Comparison of ENCODE assay signal across 27 cellular contexts in genomic region chr7:42027521-42027920, GRCh38.
"Had no signal": no experiment of that assay in that cellular context is flagged by ENCODE, and none has a peak within 500 bp of the region (broad histone marks: within the 10 kb centered on the region; RNA-seq: fewer than 3 reads in every experiment).

No MANE protein-coding gene starts in this region.

- H3K27ac ChIP-seq: left lung, lower lobe of right lung, neural progenitor cell, neutrophil, right atrium auricular region, right lobe of liver, tibial nerve, uterus had no signal

- H2AFZ ChIP-seq: neural progenitor cell had no signal

- H3K4me1 Mint-ChIP-seq: naive thymus-derived CD8-positive, alpha-beta T cell; stimulated activated memory B cell treated with anti-CD40 and anti-IgM and Interleukin-4, amounts not matched to agents 10 μg/mL and 1 μg/mL and 100 μg/mL, for 72 hours; stimulated activated naive CD8-positive, alpha-beta T cell treated with anti-CD3 and anti-CD28 coated beads, Interleukin-15, amount 100 ng/mL, for 72 hours had no signal

- H3K9me3 Mint-ChIP-seq: naive thymus-derived CD8-positive, alpha-beta T cell; nephron; neural progenitor cell; stimulated activated memory B cell treated with anti-CD40 and anti-IgM and Interleukin-4, amounts not matched to agents 10 μg/mL and 1 μg/mL and 100 μg/mL, for 72 hours; stimulated activated naive CD8-positive, alpha-beta T cell treated with anti-CD3 and anti-CD28 coated beads, Interleukin-15, amount 100 ng/mL, for 72 hours; type B pancreatic cell had no signal

- H3K9ac ChIP-seq: neural progenitor cell had no signal

- H3K27me3 ChIP-seq: left lung, neural progenitor cell, right atrium auricular region, right lobe of liver, tibial nerve, uterus had no signal

- H3K4me3 ChIP-seq: left lung, lower lobe of right lung, neural progenitor cell, right atrium auricular region, right lobe of liver, smooth muscle cell, tibial nerve, uterus had no signal

- H3K36me3 Mint-ChIP-seq: naive thymus-derived CD8-positive, alpha-beta T cell; stimulated activated memory B cell treated with anti-CD40 and anti-IgM and Interleukin-4, amounts not matched to agents 10 μg/mL and 1 μg/mL and 100 μg/mL, for 72 hours had no signal

- H3K36me3 ChIP-seq: neutrophil, right atrium auricular region, right lobe of liver, uterus had no signal

- H3K4me2 ChIP-seq: neural progenitor cell, smooth muscle cell had no signal

- H3K9me3 ChIP-seq: left lung, lower lobe of right lung, neutrophil, right atrium auricular region, right lobe of liver, tibial nerve, uterus had no signal

- H3K4me1 ChIP-seq: left lung, lower lobe of right lung, right atrium auricular region, right lobe of liver, uterus had no signal

- ATAC-seq: left cardiac atrium; left lung; lower lobe of right lung; naive thymus-derived CD8-positive, alpha-beta T cell; right lobe of liver; stimulated activated memory B cell treated with anti-CD40 and anti-IgM and Interleukin-4, amounts not matched to agents 10 μg/mL and 1 μg/mL and 100 μg/mL, for 72 hours; stimulated activated naive CD8-positive, alpha-beta T cell treated with anti-CD3 and anti-CD28 coated beads, Interleukin-15, amount 100 ng/mL, for 72 hours had no signal

- DNase-seq: hypothalamus; kidney glomerular epithelial cell; left cardiac atrium; left lung; lower lobe of right lung; mammary epithelial cell; mesenchymal stem cell; naive thymus-derived CD8-positive, alpha-beta T cell; occipital lobe; right lobe of liver; stimulated activated CD4-positive, alpha-beta T cell treated with anti-CD3 and anti-CD28 coated beads, Interleukin-1b, Interleukin-23, amount 100 ng/mL, for 48 hours; stimulated activated CD4-positive, alpha-beta T cell treated with anti-CD3 and anti-CD28 coated beads, Interleukin-2, amount 100 ng/mL, for 48 hours; stimulated activated CD4-positive, alpha-beta T cell treated with anti-CD3 and anti-CD28 coated beads, Interleukin-4, amount 100 ng/mL, for 4 hours; stimulated activated CD8-positive, alpha-beta memory T cell treated with anti-CD3 and anti-CD28 coated beads, Interleukin-4, amount 100 ng/mL, for 48 hours; stimulated activated naive CD4-positive, alpha-beta T cell treated with Interleukin-2 at 50 U/mL for 16 hours; stimulated activated naive CD8-positive, alpha-beta T cell treated with anti-CD3 and anti-CD28 coated beads, Interleukin-15, amount 100 ng/mL, for 72 hours; substantia nigra; uterus had no signal

- H3K27me3 Mint-ChIP-seq: type B pancreatic cell had no signal

- H3K4me3 Mint-ChIP-seq: naive thymus-derived CD8-positive, alpha-beta T cell; nephron; stimulated activated memory B cell treated with anti-CD40 and anti-IgM and Interleukin-4, amounts not matched to agents 10 μg/mL and 1 μg/mL and 100 μg/mL, for 72 hours; stimulated activated naive CD8-positive, alpha-beta T cell treated with anti-CD3 and anti-CD28 coated beads, Interleukin-15, amount 100 ng/mL, for 72 hours; type B pancreatic cell had no signal

- H3K27ac Mint-ChIP-seq: naive thymus-derived CD8-positive, alpha-beta T cell; nephron; progenitor cell of endocrine pancreas; stimulated activated memory B cell treated with anti-CD40 and anti-IgM and Interleukin-4, amounts not matched to agents 10 μg/mL and 1 μg/mL and 100 μg/mL, for 72 hours; stimulated activated naive CD8-positive, alpha-beta T cell treated with anti-CD3 and anti-CD28 coated beads, Interleukin-15, amount 100 ng/mL, for 72 hours; type B pancreatic cell had no signal
